In the genomic region with DNA sequence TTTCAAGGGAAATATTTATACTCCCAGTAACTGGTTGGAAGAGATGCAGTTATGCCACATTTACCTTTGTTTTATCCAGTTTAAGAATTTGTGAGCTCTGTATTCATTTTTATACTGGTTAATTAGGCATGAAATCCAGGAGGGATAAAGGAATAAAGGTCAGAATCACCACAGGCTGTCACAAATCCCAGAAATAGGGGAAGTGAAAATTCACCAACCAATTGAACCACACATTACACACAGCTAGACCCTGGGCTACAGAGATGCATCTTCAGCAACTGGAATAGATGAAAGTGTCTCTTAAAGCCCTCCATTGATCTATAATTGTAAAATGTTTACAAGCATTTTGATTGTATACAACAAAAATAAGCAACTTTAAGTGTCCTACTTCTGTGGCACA, we compare ENCODE assay signal across 16 cellular contexts.
"Had no signal": no experiment of that assay in that cellular context is flagged by ENCODE, and none has a peak within 500 bp of the region (broad histone marks: within the 10 kb centered on the region; RNA-seq: fewer than 3 reads in every experiment).

No MANE protein-coding gene starts in this region.

- H3K27ac ChIP-seq: gastroesophageal sphincter, heart right ventricle, lower lobe of right lung, psoas muscle, spleen, stomach, thoracic aorta had no signal

- H3K27ac Mint-ChIP-seq: activated CD4-positive, alpha-beta T cell treated with anti-CD3 and anti-CD28 coated beads, Interleukin-2, amount 10 ng/mL, durations not matched to agents 7 days and 5 days; activated naive CD4-positive, alpha-beta T cell treated with anti-CD3 and anti-CD28 coated beads, Interleukin-2, amount 50 U/mL, for 72 hours; activated T-cell treated with anti-CD3 and anti-CD28 coated beads, Interleukin-2, amount 50 U/mL, for 72 hours had no signal

- H3K27me3 ChIP-seq: gastroesophageal sphincter, heart right ventricle, spleen, stomach had no signal

- H3K36me3 ChIP-seq: gastroesophageal sphincter, heart right ventricle, lower lobe of right lung, spleen, stomach, thoracic aorta had no signal

- H3K9me3 ChIP-seq: gastroesophageal sphincter, heart right ventricle, lower lobe of right lung, psoas muscle, spleen, stomach, thoracic aorta had no signal

- H3K4me3 ChIP-seq: gastroesophageal sphincter, heart right ventricle, lower lobe of right lung, psoas muscle, spleen, stomach, thoracic aorta had no signal

- H3K4me1 Mint-ChIP-seq: neural crest cell had no signal

- H3K4me3 Mint-ChIP-seq: activated CD4-positive, alpha-beta T cell treated with anti-CD3 and anti-CD28 coated beads, Interleukin-2, amount 10 ng/mL, durations not matched to agents 7 days and 5 days; activated T-cell treated with anti-CD3 and anti-CD28 coated beads, Interleukin-2, amount 50 U/mL, for 72 hours; neural crest cell had no signal

- H3K36me3 Mint-ChIP-seq: activated naive CD4-positive, alpha-beta T cell treated with anti-CD3 and anti-CD28 coated beads, Interleukin-2, amount 50 U/mL, for 72 hours had no signal

- H3K4me1 ChIP-seq: gastroesophageal sphincter, psoas muscle had no signal

- ATAC-seq: activated naive CD4-positive, alpha-beta T cell treated with anti-CD3 and anti-CD28 coated beads, Interleukin-2, amount 50 U/mL, for 72 hours; activated T-cell treated with anti-CD3 and anti-CD28 coated beads, Interleukin-2, amount 50 U/mL, for 72 hours; gastroesophageal sphincter; heart right ventricle; lower lobe of right lung; psoas muscle; sciatic nerve had no signal

- DNase-seq: activated CD4-positive, alpha-beta T cell treated with anti-CD3 and anti-CD28 coated beads, Interleukin-2, amount 10 ng/mL, durations not matched to agents 7 days and 5 days; activated CD8-positive, alpha-beta memory T cell treated with anti-CD3 and anti-CD28 coated beads, Interleukin-2, amount 50 U/mL, for 48 hours; activated gamma-delta T cell; activated T-cell treated with anti-CD3 and anti-CD28 coated beads, Interleukin-2, amount 50 U/mL, for 72 hours; heart right ventricle; left colon; lower lobe of right lung; midbrain; psoas muscle; spleen; stomach had no signal

- H3K9me3 Mint-ChIP-seq: activated CD4-positive, alpha-beta T cell treated with anti-CD3 and anti-CD28 coated beads, Interleukin-2, amount 10 ng/mL, durations not matched to agents 7 days and 5 days; activated naive CD4-positive, alpha-beta T cell treated with anti-CD3 and anti-CD28 coated beads, Interleukin-2, amount 50 U/mL, for 72 hours; activated T-cell treated with anti-CD3 and anti-CD28 coated beads, Interleukin-2, amount 50 U/mL, for 72 hours had no signal

- H3K27me3 Mint-ChIP-seq: activated CD4-positive, alpha-beta T cell treated with anti-CD3 and anti-CD28 coated beads, Interleukin-2, amount 10 ng/mL, durations not matched to agents 7 days and 5 days had no signal
